ENCODE assay signal across 23 cellular contexts in the genomic region with DNA sequence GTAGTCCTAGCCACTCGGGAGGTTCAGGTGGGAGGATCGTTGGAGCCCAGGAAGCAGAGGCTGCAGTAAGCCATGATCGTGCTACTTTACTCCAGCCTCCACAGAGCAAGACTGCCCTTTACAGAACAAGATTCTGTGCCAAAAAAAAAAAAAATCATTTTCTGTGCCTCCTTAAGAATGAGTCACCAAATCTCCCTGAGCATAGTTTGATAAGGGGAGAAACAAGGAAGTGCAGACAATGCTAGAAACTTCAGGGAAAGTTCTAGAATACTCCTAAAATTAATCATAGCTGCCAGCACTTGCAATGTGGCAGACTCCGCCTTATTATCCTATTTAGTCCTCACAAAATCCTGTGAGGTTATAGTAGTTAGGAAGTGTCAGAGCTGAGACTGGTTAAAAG.
DNase-seq lines count a peak whose midpoint lies in the region; ATAC-seq and TF ChIP-seq lines count a peak whose summit lies in the region.
"Had no signal": no experiment of that assay in that cellular context is flagged by ENCODE, and none has a peak within 500 bp of the region (broad histone marks: within the 10 kb centered on the region; RNA-seq: fewer than 3 reads in every experiment).

No MANE protein-coding gene starts in this region.

- DNase-seq in Calu3 (no peak), PC-3 (peak; percentile 58), cardiac fibroblast (ENCODE audit: low read depth in 2 of 2) (peak; percentile 29 to 68), lung (ENCODE audit: low spot score) (no peak), cerebellar cortex (ENCODE audit: low spot score) (no peak), GOT3 (lab: John Stamatoyannopoulos, UW) (no peak), germinal center (ENCODE audit: low spot score) (no peak)
- no peak for DNase-seq in activated CD8-positive, alpha-beta memory T cell treated with anti-CD3 and anti-CD28 coated beads for 24 hours
- DNase-seq: activated naive CD4-positive, alpha-beta T cell; activated T-cell treated with anti-CD3 and anti-CD28 coated beads for 4 hours; cortex of kidney; gastrocnemius medialis; Karpas-422; NCI-H1436; NCI-H526 treated with DMSO at 0.1 percent for 48 hours; retina; SHP77 treated with DMSO at 0.1 percent for 48 hours; stimulated activated CD4-positive, alpha-beta T cell treated with anti-CD3 and anti-CD28 coated beads, Interleukin-15, amount 100 ng/mL, for 24 hours; T-cell; WERI-Rb-1 had no signal

- H3K27me3 Mint-ChIP-seq in Calu3 (ENCODE audit: unreplicated experiment), result peaks cover 10% of the 10 kb centered on the region

- H3K9ac ChIP-seq in PC-3 (ENCODE audit: low read length), result no peak overlapping the region

- H2AFZ ChIP-seq in PC-3 (ENCODE audit: low read length), result no peak overlapping the region
- H2AFZ ChIP-seq: GM23338 had no signal

- ATAC-seq in PC-3 (no peak), lung (ENCODE audit: insufficient read depth, low FRiP score) (peak; percentile 9)
- ATAC-seq: gastrocnemius medialis, GM23338, T-cell had no signal

- peak overlapping the region; percentile 23 for H3K27ac Mint-ChIP-seq in Calu3 (ENCODE audit: unreplicated experiment)
- H3K27ac Mint-ChIP-seq: GM23338, T-cell had no signal

- no peak overlapping the region for H3K4me2 ChIP-seq in PC-3 (ENCODE audit: low read length)
- H3K4me2 ChIP-seq: GM23338 had no signal

- 78 to 94% methylated on average over 4 of the region's 4 CpGs for WGBS in lung, 2 donors

- no peaks in the 10 kb centered on the region for H3F3A ChIP-seq in PC-3 (ENCODE audit: low read length, unreplicated experiment)

- POLR2A ChIA-PET in PC-3 (lab: Charles Lee; ENCODE audit: unreplicated experiment), result no interaction called here

- H3K4me3 ChIP-seq in PC-3 (ENCODE audit: low read length) (no peak overlapping the region), cardiac fibroblast (replicated peaks in 1 of 2; ENCODE audit: low read depth in 2 of 2, low read length in 2 of 2) (no peak overlapping the region), lung (no peak overlapping the region)
- H3K4me3 ChIP-seq: ascending aorta, gastrocnemius medialis, GM23338, thoracic aorta had no signal

- no peaks in the 10 kb centered on the region for H3K79me2 ChIP-seq in PC-3 (ENCODE audit: low read length)

- H3K9me2 ChIP-seq in PC-3 (replicated peaks; ENCODE audit: low read length), result no peaks in the 10 kb centered on the region

- no peaks in the 10 kb centered on the region for H3K27me3 ChIP-seq in PC-3 (ENCODE audit: low read length)
- H3K27me3 ChIP-seq in lung (ENCODE audit: control insufficient read depth, insufficient read depth), result no peaks in the 10 kb centered on the region
- H3K27me3 ChIP-seq: ascending aorta, gastrocnemius medialis had no signal

- H3K27ac ChIP-seq in PC-3 (ENCODE audit: low read length), result 0 out of 2 replicates have a peak overlapping the region, but pooled peaks have one; percentile 1
- H3K27ac ChIP-seq in lung (ENCODE audit: low read depth in 1 of 2, low read length in 1 of 2), result no peak overlapping the region
- H3K27ac ChIP-seq: ascending aorta, gastrocnemius medialis, thoracic aorta, WERI-Rb-1 had no signal

- H3K9me3 ChIP-seq in PC-3 (ENCODE audit: low read length) (no peaks in the 10 kb centered on the region), lung (ENCODE audit: control insufficient read depth in 2 of 2, insufficient read depth in 1 of 2, low read length in 1 of 2) (no peaks in the 10 kb centered on the region)
- H3K9me3 ChIP-seq: ascending aorta, gastrocnemius medialis, thoracic aorta had no signal

- CTCF ChIA-PET in Calu3 (lab: Charles Lee) (no interaction called here), PC-3 (lab: Charles Lee) (no interaction called here)

- H3K9me3 Mint-ChIP-seq in Calu3 (ENCODE audit: low read depth, unreplicated experiment), result no peaks in the 10 kb centered on the region
- H3K9me3 Mint-ChIP-seq: GM23338, T-cell had no signal

- H3K36me3 Mint-ChIP-seq in Calu3 (ENCODE audit: insufficient read depth, unreplicated experiment), result no peaks in the 10 kb centered on the region
- H3K36me3 Mint-ChIP-seq: T-cell had no signal

- H3K4me1 ChIP-seq in PC-3 (ENCODE audit: insufficient read depth, low read length) (0 out of 2 replicates have a peak, but pooled peaks cover 4% of the 10 kb centered on the region), lung (ENCODE audit: control insufficient read depth in 2 of 2, insufficient read depth in 2 of 2, low read length in 2 of 2) (no peaks in the 10 kb centered on the region)
- H3K4me1 ChIP-seq: ascending aorta, gastrocnemius medialis had no signal

- intact Hi-C loops in Calu3 (cut with micrococcal nuclease; ENCODE audit: unreplicated experiment) (no loop called here), PC-3 (cut with micrococcal nuclease) (no loop called here)

- H3K4me1 Mint-ChIP-seq in Calu3 (ENCODE audit: low read depth, unreplicated experiment), result no peaks in the 10 kb centered on the region
- H3K4me1 Mint-ChIP-seq: T-cell had no signal

- TF ChIP-seq CTCF in Calu3 (IDR thresholded peaks at IDR 0.05; ENCODE audit: unreplicated experiment) (no peak), PC-3 (conservative IDR thresholded peaks at IDR 0.05; ENCODE audit: low read depth, low read length) (no peak), cardiac fibroblast (IDR thresholded peaks at IDR 0.05; ENCODE audit: low read depth, low read length) (no peak), lung (IDR thresholded peaks at IDR 0.05; ENCODE audit: control extremely low read depth, extremely low read depth) (no peak)

- H3K36me3 ChIP-seq in PC-3 (ENCODE audit: low read depth, low read length) (no peaks in the 10 kb centered on the region), lung (ENCODE audit: control insufficient read depth in 2 of 2, insufficient read depth in 2 of 2, low read length in 2 of 2) (no peaks in the 10 kb centered on the region)
- H3K36me3 ChIP-seq: ascending aorta, gastrocnemius medialis, thoracic aorta, WERI-Rb-1 had no signal

- no peak overlapping the region for H3K4me3 Mint-ChIP-seq in Calu3 (ENCODE audit: low read depth, unreplicated experiment)
- H3K4me3 Mint-ChIP-seq: GM23338, T-cell had no signal

- no TSS peak for BruUV-seq in Calu3 (replicated peaks; lab: Mats Ljungman, UMichigan)
- BruUV-seq in PC-3 (replicated peaks; lab: Mats Ljungman, UMichigan), result no TSS peak

- no peaks in the 10 kb centered on the region for H4K20me1 ChIP-seq in PC-3 (ENCODE audit: low read length)

Comparison
In these comparisons a context has a peak if more than half of its experiments do, and no peak if none do; other contexts are left out.
1. DNase-seq: peak in PC-3 (single experiment) and cardiac fibroblast (2 of 2); none in Calu3 (single experiment), lung (single experiment), cerebellar cortex (single experiment), GOT3 (single experiment), activated CD8-positive, alpha-beta memory T cell treated with anti-CD3 and anti-CD28 coated beads for 24 hours (single experiment) and germinal center (single experiment).